Comparison of ENCODE assay signal across 1 cellular context in the genomic region with DNA sequence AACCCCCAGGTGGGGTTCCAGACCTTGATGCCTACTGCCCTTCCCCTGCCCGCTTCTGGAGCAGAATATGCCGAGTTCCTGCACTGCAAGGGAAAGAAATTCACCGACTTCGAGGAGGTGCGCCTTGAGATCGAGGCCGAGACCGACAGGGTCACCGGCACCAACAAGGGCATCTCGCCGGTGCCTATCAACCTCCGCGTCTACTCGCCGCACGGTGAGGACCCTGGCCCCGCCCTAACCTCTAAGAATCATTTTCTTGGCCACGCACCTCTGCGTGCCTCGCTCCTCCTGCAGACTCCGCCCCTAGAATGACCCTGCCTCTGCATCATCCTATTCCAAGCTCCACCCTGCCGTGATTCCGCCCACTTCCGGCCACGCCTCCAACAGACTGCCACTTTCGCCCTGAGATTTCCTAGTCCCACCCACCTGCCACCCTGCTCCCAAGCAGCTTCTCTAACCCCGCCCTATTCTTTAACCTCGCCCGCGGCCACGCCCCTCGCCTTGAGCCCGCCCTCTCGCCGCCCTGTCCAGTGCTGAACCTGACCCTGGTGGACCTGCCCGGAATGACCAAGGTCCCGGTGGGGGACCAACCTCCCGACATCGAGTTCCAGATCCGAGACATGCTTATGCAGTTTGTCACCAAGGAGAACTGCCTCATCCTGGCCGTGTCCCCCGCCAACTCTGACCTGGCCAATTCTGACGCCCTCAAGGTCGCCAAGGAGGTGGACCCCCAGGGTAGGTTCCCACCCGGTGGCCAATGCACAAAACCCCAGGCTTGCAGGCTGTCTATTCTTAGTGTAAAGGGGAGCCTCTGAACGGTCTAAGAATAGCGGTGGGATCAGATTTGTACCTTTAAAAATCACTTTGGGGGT.
TF ChIP-seq lines count a peak whose summit lies in the region.

No MANE protein-coding gene starts in this region.

TF ChIP-seq in K562, 482 proteins besides CTCF, POLR2A, EP300 and RAD21 (continued from another document and continues in another):
- TF ChIP-seq, protein P1, sequence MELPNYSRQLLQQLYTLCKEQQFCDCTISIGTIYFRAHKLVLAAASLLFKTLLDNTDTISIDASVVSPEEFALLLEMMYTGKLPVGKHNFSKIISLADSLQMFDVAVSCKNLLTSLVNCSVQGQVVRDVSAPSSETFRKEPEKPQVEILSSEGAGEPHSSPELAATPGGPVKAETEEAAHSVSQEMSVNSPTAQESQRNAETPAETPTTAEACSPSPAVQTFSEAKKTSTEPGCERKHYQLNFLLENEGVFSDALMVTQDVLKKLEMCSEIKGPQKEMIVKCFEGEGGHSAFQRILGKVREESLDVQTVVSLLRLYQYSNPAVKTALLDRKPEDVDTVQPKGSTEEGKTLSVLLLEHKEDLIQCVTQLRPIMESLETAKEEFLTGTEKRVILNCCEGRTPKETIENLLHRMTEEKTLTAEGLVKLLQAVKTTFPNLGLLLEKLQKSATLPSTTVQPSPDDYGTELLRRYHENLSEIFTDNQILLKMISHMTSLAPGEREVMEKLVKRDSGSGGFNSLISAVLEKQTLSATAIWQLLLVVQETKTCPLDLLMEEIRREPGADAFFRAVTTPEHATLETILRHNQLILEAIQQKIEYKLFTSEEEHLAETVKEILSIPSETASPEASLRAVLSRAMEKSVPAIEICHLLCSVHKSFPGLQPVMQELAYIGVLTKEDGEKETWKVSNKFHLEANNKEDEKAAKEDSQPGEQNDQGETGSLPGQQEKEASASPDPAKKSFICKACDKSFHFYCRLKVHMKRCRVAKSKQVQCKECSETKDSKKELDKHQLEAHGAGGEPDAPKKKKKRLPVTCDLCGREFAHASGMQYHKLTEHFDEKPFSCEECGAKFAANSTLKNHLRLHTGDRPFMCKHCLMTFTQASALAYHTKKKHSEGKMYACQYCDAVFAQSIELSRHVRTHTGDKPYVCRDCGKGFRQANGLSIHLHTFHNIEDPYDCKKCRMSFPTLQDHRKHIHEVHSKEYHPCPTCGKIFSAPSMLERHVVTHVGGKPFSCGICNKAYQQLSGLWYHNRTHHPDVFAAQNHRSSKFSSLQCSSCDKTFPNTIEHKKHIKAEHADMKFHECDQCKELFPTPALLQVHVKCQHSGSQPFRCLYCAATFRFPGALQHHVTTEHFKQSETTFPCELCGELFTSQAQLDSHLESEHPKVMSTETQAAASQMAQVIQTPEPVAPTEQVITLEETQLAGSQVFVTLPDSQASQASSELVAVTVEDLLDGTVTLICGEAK (IDR thresholded peaks at IDR 0.05) = no peak
- TF ChIP-seq, protein P1 (CRISPR knock-in tag; IDR thresholded peaks at IDR 0.05) = no peak
- no peak for TF ChIP-seq DPF2 (IDR thresholded peaks at IDR 0.05)
- no peak for TF ChIP-seq TAF1 (IDR thresholded peaks at IDR 0.05; ENCODE audit: control insufficient read depth, extremely low read depth, insufficient read depth, low read length, severe bottlenecking)
- TF ChIP-seq, protein P2, sequence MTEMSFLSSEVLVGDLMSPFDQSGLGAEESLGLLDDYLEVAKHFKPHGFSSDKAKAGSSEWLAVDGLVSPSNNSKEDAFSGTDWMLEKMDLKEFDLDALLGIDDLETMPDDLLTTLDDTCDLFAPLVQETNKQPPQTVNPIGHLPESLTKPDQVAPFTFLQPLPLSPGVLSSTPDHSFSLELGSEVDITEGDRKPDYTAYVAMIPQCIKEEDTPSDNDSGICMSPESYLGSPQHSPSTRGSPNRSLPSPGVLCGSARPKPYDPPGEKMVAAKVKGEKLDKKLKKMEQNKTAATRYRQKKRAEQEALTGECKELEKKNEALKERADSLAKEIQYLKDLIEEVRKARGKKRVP (CRISPR knock-in tag; IDR thresholded peaks at IDR 0.05) = peak; percentile 59; the same call in 1 of the 2 replicates
- TF ChIP-seq KDM5B (IDR thresholded peaks at IDR 0.05; ENCODE audit: insufficient replicate concordance, low read depth, low read length) = no peak
- TF ChIP-seq, protein P3, sequence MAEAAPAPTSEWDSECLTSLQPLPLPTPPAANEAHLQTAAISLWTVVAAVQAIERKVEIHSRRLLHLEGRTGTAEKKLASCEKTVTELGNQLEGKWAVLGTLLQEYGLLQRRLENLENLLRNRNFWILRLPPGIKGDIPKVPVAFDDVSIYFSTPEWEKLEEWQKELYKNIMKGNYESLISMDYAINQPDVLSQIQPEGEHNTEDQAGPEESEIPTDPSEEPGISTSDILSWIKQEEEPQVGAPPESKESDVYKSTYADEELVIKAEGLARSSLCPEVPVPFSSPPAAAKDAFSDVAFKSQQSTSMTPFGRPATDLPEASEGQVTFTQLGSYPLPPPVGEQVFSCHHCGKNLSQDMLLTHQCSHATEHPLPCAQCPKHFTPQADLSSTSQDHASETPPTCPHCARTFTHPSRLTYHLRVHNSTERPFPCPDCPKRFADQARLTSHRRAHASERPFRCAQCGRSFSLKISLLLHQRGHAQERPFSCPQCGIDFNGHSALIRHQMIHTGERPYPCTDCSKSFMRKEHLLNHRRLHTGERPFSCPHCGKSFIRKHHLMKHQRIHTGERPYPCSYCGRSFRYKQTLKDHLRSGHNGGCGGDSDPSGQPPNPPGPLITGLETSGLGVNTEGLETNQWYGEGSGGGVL (CRISPR knock-in tag; IDR thresholded peaks at IDR 0.05) = no peak
- no peak for TF ChIP-seq TEAD2 (tag; IDR thresholded peaks at IDR 0.05)
- TF ChIP-seq, protein P4, sequence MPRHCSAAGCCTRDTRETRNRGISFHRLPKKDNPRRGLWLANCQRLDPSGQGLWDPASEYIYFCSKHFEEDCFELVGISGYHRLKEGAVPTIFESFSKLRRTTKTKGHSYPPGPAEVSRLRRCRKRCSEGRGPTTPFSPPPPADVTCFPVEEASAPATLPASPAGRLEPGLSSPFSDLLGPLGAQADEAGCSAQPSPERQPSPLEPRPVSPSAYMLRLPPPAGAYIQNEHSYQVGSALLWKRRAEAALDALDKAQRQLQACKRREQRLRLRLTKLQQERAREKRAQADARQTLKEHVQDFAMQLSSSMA (CRISPR knock-in tag; IDR thresholded peaks at IDR 0.05) = no peak
- TF ChIP-seq NR4A1 (CRISPR knock-in tag; IDR thresholded peaks at IDR 0.05) = peak; percentile 96; the same call in 1 of the 2 replicates
- TF ChIP-seq NR4A1 (tag; IDR thresholded peaks at IDR 0.05) = no peak
- TF ChIP-seq ZNF695 (CRISPR knock-in tag; IDR thresholded peaks at IDR 0.05) = no peak
- TF ChIP-seq ZBED1 (IDR thresholded peaks at IDR 0.05) = no peak
- TF ChIP-seq, protein P5, sequence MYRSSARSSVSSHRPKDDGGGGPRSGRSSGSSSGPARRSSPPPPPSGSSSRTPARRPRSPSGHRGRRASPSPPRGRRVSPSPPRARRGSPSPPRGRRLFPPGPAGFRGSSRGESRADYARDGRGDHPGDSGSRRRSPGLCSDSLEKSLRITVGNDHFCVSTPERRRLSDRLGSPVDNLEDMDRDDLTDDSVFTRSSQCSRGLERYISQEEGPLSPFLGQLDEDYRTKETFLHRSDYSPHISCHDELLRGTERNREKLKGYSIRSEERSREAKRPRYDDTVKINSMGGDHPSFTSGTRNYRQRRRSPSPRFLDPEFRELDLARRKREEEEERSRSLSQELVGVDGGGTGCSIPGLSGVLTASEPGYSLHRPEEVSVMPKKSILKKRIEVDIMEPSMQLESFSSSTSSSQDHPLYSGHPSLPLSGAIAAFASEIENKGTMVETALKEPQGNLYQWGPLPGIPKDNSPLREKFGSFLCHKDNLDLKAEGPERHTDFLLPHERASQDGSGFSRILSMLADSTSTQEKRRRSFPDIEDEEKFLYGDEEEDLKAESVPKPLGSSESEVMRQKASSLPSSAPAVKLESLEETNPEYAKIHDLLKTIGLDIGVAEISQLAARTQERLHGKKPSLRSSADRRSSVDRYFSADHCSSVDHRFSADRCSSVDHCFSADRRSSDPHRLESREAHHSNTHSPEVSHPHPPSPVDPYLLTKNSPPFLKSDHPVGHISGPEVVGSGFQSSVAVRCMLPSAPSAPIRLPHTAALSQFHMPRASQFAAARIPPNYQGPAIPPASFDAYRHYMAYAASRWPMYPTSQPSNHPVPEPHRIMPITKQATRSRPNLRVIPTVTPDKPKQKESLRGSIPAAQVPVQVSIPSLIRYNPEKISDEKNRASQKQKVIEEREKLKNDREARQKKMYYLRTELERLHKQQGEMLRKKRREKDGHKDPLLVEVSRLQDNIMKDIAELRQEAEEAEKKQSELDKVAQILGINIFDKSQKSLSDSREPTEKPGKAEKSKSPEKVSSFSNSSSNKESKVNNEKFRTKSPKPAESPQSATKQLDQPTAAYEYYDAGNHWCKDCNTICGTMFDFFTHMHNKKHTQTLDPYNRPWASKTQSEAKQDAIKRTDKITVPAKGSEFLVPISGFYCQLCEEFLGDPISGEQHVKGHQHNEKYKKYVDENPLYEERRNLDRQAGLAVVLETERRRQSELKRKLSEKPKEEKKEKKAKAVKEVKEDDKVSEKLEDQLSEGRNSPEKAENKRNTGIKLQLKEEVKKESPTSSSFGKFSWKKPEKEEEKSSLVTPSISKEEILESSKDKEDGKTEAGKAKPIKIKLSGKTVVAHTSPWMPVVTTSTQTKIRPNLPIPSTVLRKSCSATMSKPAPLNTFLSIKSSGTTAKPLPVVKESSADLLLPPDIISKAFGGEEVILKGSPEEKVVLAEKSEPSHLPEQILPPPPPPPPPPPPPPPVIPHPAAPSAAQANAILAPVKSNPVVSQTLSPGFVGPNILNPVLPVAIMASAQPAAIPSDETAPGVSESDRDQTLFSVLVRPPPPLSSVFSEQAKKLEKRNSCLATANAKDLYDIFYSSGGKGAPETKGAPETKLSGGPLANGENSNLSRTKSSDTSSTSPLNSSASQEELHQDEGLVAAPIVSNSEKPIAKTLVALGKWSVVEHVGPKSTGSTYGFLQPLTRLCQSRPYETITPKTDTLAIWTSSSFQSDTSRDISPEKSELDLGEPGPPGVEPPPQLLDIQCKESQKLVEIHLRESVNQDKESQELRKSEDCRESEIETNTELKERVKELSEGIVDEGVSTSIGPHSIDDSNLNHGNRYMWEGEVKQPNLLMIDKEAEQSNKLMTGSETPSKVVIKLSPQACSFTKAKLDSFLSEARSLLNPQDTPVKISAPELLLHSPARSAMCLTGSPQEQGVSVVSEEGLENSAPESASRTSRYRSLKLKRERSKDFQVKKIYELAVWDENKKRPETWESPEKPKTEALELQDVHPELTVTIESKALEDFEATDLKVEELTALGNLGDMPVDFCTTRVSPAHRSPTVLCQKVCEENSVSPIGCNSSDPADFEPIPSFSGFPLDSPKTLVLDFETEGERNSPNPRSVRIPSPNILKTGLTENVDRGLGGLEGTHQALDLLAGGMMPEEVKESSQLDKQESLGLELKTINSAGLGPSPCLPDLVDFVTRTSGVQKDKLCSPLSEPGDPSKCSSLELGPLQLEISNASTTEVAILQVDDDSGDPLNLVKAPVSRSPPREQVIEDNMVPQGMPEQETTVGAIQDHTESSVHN (IDR thresholded peaks at IDR 0.05; ENCODE audit: borderline replicate concordance in 1 of 2, low read depth in 1 of 2) = no peak
- peak; percentile 73; the same call in 1 of the 2 replicates for TF ChIP-seq ZNF583 (CRISPR knock-in tag; IDR thresholded peaks at IDR 0.05)
- TF ChIP-seq ZNF232 (CRISPR knock-in tag; IDR thresholded peaks at IDR 0.05) = no peak
- no peak for TF ChIP-seq ZNF586 (CRISPR knock-in tag; conservative IDR thresholded peaks at IDR 0.05)
- 0 out of 2 replicates have a peak, but pooled peaks have one; percentile 13 for TF ChIP-seq SMAD3 (CRISPR knock-in tag; conservative IDR thresholded peaks at IDR 0.05)
- TF ChIP-seq MCM2 (IDR thresholded peaks at IDR 0.05; ENCODE audit: low read depth) = no peak
- 0 out of 2 replicates have a peak, but pooled peaks have one; percentile 49 for TF ChIP-seq MTF1 (CRISPR knock-in tag; IDR thresholded peaks at IDR 0.05; ENCODE audit: borderline replicate concordance)
- TF ChIP-seq CCNT2 (IDR thresholded peaks at IDR 0.05; ENCODE audit: borderline replicate concordance, extremely low read depth, insufficient read length, low read depth, low read length) = no peak
- TF ChIP-seq TEAD1 (CRISPR knock-in tag; IDR thresholded peaks at IDR 0.05) = no peak
- TF ChIP-seq, protein P6, sequence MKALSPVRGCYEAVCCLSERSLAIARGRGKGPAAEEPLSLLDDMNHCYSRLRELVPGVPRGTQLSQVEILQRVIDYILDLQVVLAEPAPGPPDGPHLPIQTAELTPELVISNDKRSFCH (CRISPR knock-in tag; IDR thresholded peaks at IDR 0.05) = peak; percentile 65; the same call in 1 of the 2 replicates
- TF ChIP-seq, protein P6 (tag; IDR thresholded peaks at IDR 0.05) = 0 out of 2 replicates have a peak, but pooled peaks have one; percentile 17
- TF ChIP-seq TAF7 (tag; IDR thresholded peaks at IDR 0.05) = no peak
- TF ChIP-seq HLTF (IDR thresholded peaks at IDR 0.05) = no peak
- TF ChIP-seq, protein P7, sequence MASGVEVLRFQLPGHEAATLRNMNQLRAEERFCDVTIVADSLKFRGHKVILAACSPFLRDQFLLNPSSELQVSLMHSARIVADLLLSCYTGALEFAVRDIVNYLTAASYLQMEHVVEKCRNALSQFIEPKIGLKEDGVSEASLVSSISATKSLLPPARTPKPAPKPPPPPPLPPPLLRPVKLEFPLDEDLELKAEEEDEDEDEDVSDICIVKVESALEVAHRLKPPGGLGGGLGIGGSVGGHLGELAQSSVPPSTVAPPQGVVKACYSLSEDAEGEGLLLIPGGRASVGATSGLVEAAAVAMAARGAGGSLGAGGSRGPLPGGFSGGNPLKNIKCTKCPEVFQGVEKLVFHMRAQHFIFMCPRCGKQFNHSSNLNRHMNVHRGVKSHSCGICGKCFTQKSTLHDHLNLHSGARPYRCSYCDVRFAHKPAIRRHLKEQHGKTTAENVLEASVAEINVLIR (CRISPR knock-in tag; IDR thresholded peaks at IDR 0.05) = no peak
- no peak for TF ChIP-seq HSF4 (CRISPR knock-in tag; IDR thresholded peaks at IDR 0.05; ENCODE audit: borderline replicate concordance)
- peak; percentile 47 for TF ChIP-seq HCFC1 (IDR thresholded peaks at IDR 0.05; ENCODE audit: low read depth, low read length)
- peak; percentile 84 to 95 for TF ChIP-seq RCOR1 (IDR thresholded peaks at IDR 0.05; ENCODE audit: borderline replicate concordance in 1 of 2, low read depth in 2 of 2, low read length in 2 of 2)
- no peak for TF ChIP-seq ZNF146 (CRISPR knock-in tag; IDR thresholded peaks at IDR 0.05; ENCODE audit: unreplicated experiment)
